Comparison of ENCODE assay signal across 27 cellular contexts in genomic region chr13:113804017-113804702, GRCh38. TPM values are rescaled to one million over a fixed set of nuclear protein-coding genes. Genes with fewer than 3 reads are reported as not detected.
DNase-seq lines count a peak whose midpoint lies in the region; ATAC-seq lines count a peak whose summit lies in the region.
"Had no signal": no experiment of that assay in that cellular context is flagged by ENCODE, and none has a peak within 500 bp of the region (broad histone marks: within the 10 kb centered on the region; RNA-seq: fewer than 3 reads in every experiment).

No MANE protein-coding gene starts in this region.

- H3K27ac ChIP-seq in right cardiac atrium (ENCODE audit: low read length) (no peak overlapping the region), aorta (ENCODE audit: low read depth in 1 of 2, low read length in 2 of 2) (no peak overlapping the region)
- H3K27ac ChIP-seq: PC-9, prostate gland, transverse colon, WERI-Rb-1 had no signal

- intact Hi-C loops in Right ventricle myocardium inferior (cut with DNase I) = loop anchor here (5.0 kb wide), 1 partner anchor 42 kb away; no protein-coding TSS in a partner anchor
- intact Hi-C loops in right cardiac atrium (cut with DNase I) = no loop called here
- intact Hi-C loops in aorta (cut with DNase I) = no loop called here

- in situ Hi-C loops in KBM-7 (cut with MboI; ENCODE audit: low pct_unique_long_range_greater_than_20kb, low sequenced_read_pairs) = no loop called here

- DNase-seq in Right ventricle myocardium inferior (ENCODE audit: missing footprints) = peak; percentile 66
- no peak for DNase-seq in right cardiac atrium
- peak; percentile 33 for DNase-seq in T1000 (lab: John Stamatoyannopoulos, UW)
- peak; percentile 51 for DNase-seq in glomerular visceral epithelial cell (ENCODE audit: extremely low spot score)
- DNase-seq in aorta = peak; percentile 36 to 64
- DNase-seq in NCI-H2081 (lab: John Stamatoyannopoulos, UW) = no peak
- no peak for DNase-seq in KBM-7
- DNase-seq: 8988T; activated CD4-positive, alpha-beta T cell treated with anti-CD3 and anti-CD28 coated beads, Interleukin-2, amount 10 ng/mL, durations not matched to agents 24 days and 14 days; activated effector memory CD4-positive, alpha-beta T cell treated with Interleukin-2 at 50 U/mL for 16 hours; activated naive CD8-positive, alpha-beta T cell treated with anti-CD3 and anti-CD28 coated beads for 36 hours; activated T-cell treated with anti-CD3 and anti-CD28 coated beads, Interleukin-2, amount 50 U/mL, for 1 hour; anterior cingulate cortex; CD4-positive, alpha-beta T cell; erythroblast; HFFc6; NCI-H1092; NCI-H187 treated with DMSO at 0.1 percent for 48 hours; NCI-H524 treated with DMSO at 0.1 percent for 48 hours; PC-9; SIG-M5; stimulated activated CD4-positive, alpha-beta T cell treated with anti-CD3 and anti-CD28 coated beads, Interleukin-15, amount 100 ng/mL, for 24 hours; stimulated activated CD4-positive, alpha-beta T cell treated with anti-CD3 and anti-CD28 coated beads, Interleukin-4, amount 100 ng/mL, for 4 hours; transverse colon; WERI-Rb-1 had no signal

- H3K4me3 ChIP-seq in right cardiac atrium (ENCODE audit: low read length) (no peak overlapping the region), aorta (ENCODE audit: low read length in 2 of 2) (no peak overlapping the region)
- H3K4me3 ChIP-seq: PC-9, prostate gland, transverse colon had no signal

- H3K36me3 ChIP-seq in aorta (ENCODE audit: control insufficient read depth in 1 of 2, insufficient read depth in 2 of 2, low read length in 1 of 2) = no peaks in the 10 kb centered on the region
- H3K36me3 ChIP-seq: prostate gland, transverse colon, WERI-Rb-1 had no signal

- H3K27me3 ChIP-seq in right cardiac atrium (ENCODE audit: control insufficient read depth, insufficient read depth) (no peaks in the 10 kb centered on the region), aorta (ENCODE audit: control insufficient read depth in 1 of 2, insufficient read depth in 2 of 2, low read length in 1 of 2) (no peaks in the 10 kb centered on the region)
- H3K27me3 ChIP-seq: transverse colon had no signal

- 91% methylated on average over 34 of the region's 34 CpGs for WGBS in right cardiac atrium
- 87 to 92% methylated on average over 34 of the region's 34 CpGs for WGBS in aorta, 2 donors

- H3K9me3 ChIP-seq in right cardiac atrium (ENCODE audit: control insufficient read depth, low read length) = no peaks in the 10 kb centered on the region
- H3K9me3 ChIP-seq in aorta (ENCODE audit: control insufficient read depth, low read length) = no peaks in the 10 kb centered on the region
- H3K9me3 ChIP-seq: prostate gland, transverse colon had no signal

- H3K4me1 ChIP-seq in right cardiac atrium (ENCODE audit: control insufficient read depth, insufficient read depth, low read length) (peaks cover 2% of the 10 kb centered on the region), aorta (ENCODE audit: control insufficient read depth in 1 of 2, insufficient read depth in 2 of 2, low read length in 2 of 2) (no peaks in the 10 kb centered on the region)
- H3K4me1 ChIP-seq: prostate gland had no signal

- ATAC-seq in Right ventricle myocardium inferior = no peak
- no peak for ATAC-seq in right cardiac atrium
- ATAC-seq in aorta (ENCODE audit: low FRiP score) = no peak
- ATAC-seq in GM21381 (IDR thresholded peaks at IDR 0.05; ENCODE audit: unreplicated experiment) = no peak

RNA-seq across cellular contexts. Expression of gene TMEM255B, which starts 45.1 kb away (rescaled TPM):
- total RNA-seq in Right ventricle myocardium inferior (9.8 TPM), right cardiac atrium (1 to 10 TPM; 6.2 to 9.9 (median 8.8) TPM), aorta (10 to 100 TPM; 36.6 to 67.3 TPM)
- polyA plus RNA-seq in right cardiac atrium (7.8 TPM), aorta (1 to 10 TPM in 1 of 2 donors, under 1 TPM in 1; 0.63 to 4.3 TPM)

RNA-seq across cellular contexts. Expression of gene GAS6, which starts 59.7 kb away (rescaled TPM):
- total RNA-seq in Right ventricle myocardium inferior = 189 TPM
- 100 to 1,000 TPM; 197 to 213 (median 202) TPM for total RNA-seq in right cardiac atrium
- 273 TPM for polyA plus RNA-seq in right cardiac atrium
- total RNA-seq in aorta = 100 to 1,000 TPM; 317 to 348 TPM
- polyA plus RNA-seq in aorta = 100 to 1,000 TPM; 244 to 509 TPM

Comparison
In these comparisons a context has a peak if more than half of its experiments do, and no peak if none do; other contexts are left out.
1. DNase-seq: peak in Right ventricle myocardium inferior (single experiment), T1000 (single experiment), glomerular visceral epithelial cell (single experiment) and aorta (2 of 2); none in right cardiac atrium (0 of 3), NCI-H2081 (0 of 2) and KBM-7 (single experiment).